29 cellular contexts compared by ENCODE assay signal in genomic region chr1:63686696-63687095, GRCh38.
"Had no signal": no experiment of that assay in that cellular context is flagged by ENCODE, and none has a peak within 500 bp of the region (broad histone marks: within the 10 kb centered on the region; RNA-seq: fewer than 3 reads in every experiment).

No MANE protein-coding gene starts in this region.

- H3K9me3 Mint-ChIP-seq: naive thymus-derived CD8-positive, alpha-beta T cell; natural killer cell treated with Interleukin-12 subunit alpha and Interleukin-12 subunit beta and Interleukin-15 and Interleukin-18, amount 100 ng/mL, for 72 hours; nephron progenitor cell; stimulated activated effector memory CD8-positive, alpha-beta T cell treated with anti-CD3 and anti-CD28 coated beads, Interleukin-12 subunit alpha, Interleukin-12 subunit beta, amount 100 ng/mL, for 72 hours; stimulated activated naive B cell treated with anti-CD40 and anti-IgM and Interleukin-4, amounts not matched to agents 10 μg/mL and 1 μg/mL and 100 μg/mL, for 72 hours; stimulated activated naive CD8-positive, alpha-beta T cell treated with anti-CD3 and anti-CD28 coated beads, Interleukin-15, Interleukin-2, amounts not matched to agents 100 ng/mL and 50 ng/mL, for 24 hours had no signal

- H2AFZ ChIP-seq: parathyroid adenoma had no signal

- H3K9me3 ChIP-seq: ovary, psoas muscle, right lobe of liver, sigmoid colon, stomach, thoracic aorta, thyroid gland, tibial nerve, upper lobe of left lung, uterus had no signal

- ATAC-seq: naive thymus-derived CD8-positive, alpha-beta T cell; natural killer cell treated with Interleukin-12 subunit alpha and Interleukin-12 subunit beta and Interleukin-15 and Interleukin-18, amount 100 ng/mL, for 72 hours; psoas muscle; right cardiac atrium; right lobe of liver; stimulated activated effector memory CD8-positive, alpha-beta T cell treated with anti-CD3 and anti-CD28 coated beads, Interleukin-12 subunit alpha, Interleukin-12 subunit beta, amount 100 ng/mL, for 72 hours; stimulated activated naive B cell treated with anti-CD40 and anti-IgM and Interleukin-4, amounts not matched to agents 10 μg/mL and 1 μg/mL and 100 μg/mL, for 72 hours had no signal

- DNase-seq: naive thymus-derived CD8-positive, alpha-beta T cell; nephron progenitor cell; occipital lobe; ovary; posterior cingulate gyrus; psoas muscle; right cardiac atrium; right lobe of liver; sigmoid colon; small intestine; stimulated activated CD4-positive, alpha-beta T cell treated with anti-CD3 and anti-CD28 coated beads, Interleukin-15, amount 100 ng/mL, for 24 hours; stimulated activated CD4-positive, alpha-beta T cell treated with anti-CD3 and anti-CD28 coated beads, Interleukin-2, amount 100 ng/mL, for 24 hours; stimulated activated CD4-positive, alpha-beta T cell treated with anti-CD3 and anti-CD28 coated beads, Interleukin-2, amount 100 ng/mL, for 48 hours; stimulated activated CD4-positive, alpha-beta T cell treated with anti-CD3 and anti-CD28 coated beads, Interleukin-4, amount 100 ng/mL, for 24 hours; stimulated activated naive B cell treated with anti-CD40 and anti-IgM and Interleukin-4, amounts not matched to agents 10 μg/mL and 1 μg/mL and 100 μg/mL, for 72 hours; stimulated activated naive CD4-positive, alpha-beta T cell treated with Interleukin-2 at 50 U/mL for 16 hours; stomach; thyroid gland; trophoblast cell; upper lobe of left lung; uterus had no signal

- H3K4me1 Mint-ChIP-seq: stimulated activated effector memory CD8-positive, alpha-beta T cell treated with anti-CD3 and anti-CD28 coated beads, Interleukin-12 subunit alpha, Interleukin-12 subunit beta, amount 100 ng/mL, for 72 hours had no signal

- H3K27me3 ChIP-seq: ovary, right lobe of liver, sigmoid colon, stomach, thyroid gland, tibial nerve, upper lobe of left lung, uterus had no signal

- H3K4me3 Mint-ChIP-seq: naive thymus-derived CD8-positive, alpha-beta T cell; natural killer cell treated with Interleukin-12 subunit alpha and Interleukin-12 subunit beta and Interleukin-15 and Interleukin-18, amount 100 ng/mL, for 72 hours; nephron progenitor cell; neural crest cell; stimulated activated effector memory CD8-positive, alpha-beta T cell treated with anti-CD3 and anti-CD28 coated beads, Interleukin-12 subunit alpha, Interleukin-12 subunit beta, amount 100 ng/mL, for 72 hours; stimulated activated naive B cell treated with anti-CD40 and anti-IgM and Interleukin-4, amounts not matched to agents 10 μg/mL and 1 μg/mL and 100 μg/mL, for 72 hours; stimulated activated naive CD8-positive, alpha-beta T cell treated with anti-CD3 and anti-CD28 coated beads, Interleukin-15, Interleukin-2, amounts not matched to agents 100 ng/mL and 50 ng/mL, for 24 hours had no signal

- H3K9ac ChIP-seq: parathyroid adenoma had no signal

- H3K27ac ChIP-seq: ovary, parathyroid adenoma, psoas muscle, right lobe of liver, sigmoid colon, stomach, thoracic aorta, thyroid gland, tibial nerve, upper lobe of left lung, uterus had no signal

- H3K36me3 ChIP-seq: ovary, right lobe of liver, sigmoid colon, stomach, thoracic aorta, thyroid gland, tibial nerve, upper lobe of left lung, uterus had no signal

- H3K36me3 Mint-ChIP-seq: naive thymus-derived CD8-positive, alpha-beta T cell; natural killer cell treated with Interleukin-12 subunit alpha and Interleukin-12 subunit beta and Interleukin-15 and Interleukin-18, amount 100 ng/mL, for 72 hours; stimulated activated effector memory CD8-positive, alpha-beta T cell treated with anti-CD3 and anti-CD28 coated beads, Interleukin-12 subunit alpha, Interleukin-12 subunit beta, amount 100 ng/mL, for 72 hours; stimulated activated naive B cell treated with anti-CD40 and anti-IgM and Interleukin-4, amounts not matched to agents 10 μg/mL and 1 μg/mL and 100 μg/mL, for 72 hours had no signal

- H3K4me3 ChIP-seq: ovary, psoas muscle, right lobe of liver, sigmoid colon, stomach, thoracic aorta, thyroid gland, tibial nerve, upper lobe of left lung, uterus had no signal

- H3K4me1 ChIP-seq: parathyroid adenoma, psoas muscle, right lobe of liver, thyroid gland, upper lobe of left lung, uterus had no signal

- H3K27ac Mint-ChIP-seq: natural killer cell treated with Interleukin-12 subunit alpha and Interleukin-12 subunit beta and Interleukin-15 and Interleukin-18, amount 100 ng/mL, for 72 hours; nephron progenitor cell; progenitor cell of endocrine pancreas; stimulated activated effector memory CD8-positive, alpha-beta T cell treated with anti-CD3 and anti-CD28 coated beads, Interleukin-12 subunit alpha, Interleukin-12 subunit beta, amount 100 ng/mL, for 72 hours; stimulated activated naive B cell treated with anti-CD40 and anti-IgM and Interleukin-4, amounts not matched to agents 10 μg/mL and 1 μg/mL and 100 μg/mL, for 72 hours; stimulated activated naive CD8-positive, alpha-beta T cell treated with anti-CD3 and anti-CD28 coated beads, Interleukin-15, Interleukin-2, amounts not matched to agents 100 ng/mL and 50 ng/mL, for 24 hours had no signal
